ENCODE assay signal across 8 cellular contexts in the genomic region with DNA sequence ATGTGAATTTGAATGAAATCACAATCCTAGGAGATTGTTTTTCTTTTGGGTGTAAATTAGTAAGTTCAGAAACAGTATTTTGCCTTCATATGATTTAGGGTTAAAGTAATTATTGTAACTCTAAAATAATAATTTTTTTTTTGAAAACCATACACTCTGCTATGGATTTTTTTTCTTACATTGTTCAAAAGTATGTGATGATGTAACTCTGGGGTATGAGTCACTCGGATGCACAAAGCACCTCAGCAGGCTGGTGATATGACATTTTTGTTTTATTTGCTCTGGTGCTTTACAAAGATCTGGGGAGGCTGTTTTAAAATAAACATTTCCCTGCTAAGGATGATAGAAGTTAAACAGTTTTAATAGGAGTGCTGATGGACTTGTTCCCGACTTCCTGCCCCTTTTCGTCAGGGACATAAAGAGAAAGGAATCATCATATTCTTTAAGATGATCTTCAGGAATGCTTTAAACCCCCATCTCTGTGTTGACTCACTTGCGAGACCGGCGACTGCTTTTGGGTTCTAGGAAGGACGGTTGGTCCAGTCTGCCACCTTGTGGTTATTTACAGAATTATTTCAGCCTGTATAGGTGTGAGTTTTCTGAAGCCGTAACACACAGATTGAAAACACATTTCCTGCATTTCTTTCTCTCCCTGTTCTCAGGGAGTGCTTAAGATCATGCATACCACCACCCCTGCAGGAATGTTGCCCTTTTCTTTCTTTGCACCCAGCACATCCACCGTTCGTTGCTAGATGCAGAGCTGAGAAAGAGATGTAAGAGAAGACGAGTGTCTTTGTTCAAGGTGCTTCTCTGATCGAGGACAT.
A peak's percentile ranks its signal among the peaks of the same experiment; 100 is the strongest.
DNase-seq lines count a peak whose midpoint lies in the region; ATAC-seq and TF ChIP-seq lines count a peak whose summit lies in the region.

No MANE protein-coding gene starts in this region.

- H2BK5ac ChIP-seq in neuronal stem cell (ENCODE audit: low read length): no peak overlapping the region

- no peak overlapping the region for H4K8ac ChIP-seq in neuronal stem cell (ENCODE audit: low read depth, low read length)

- H2BK15ac ChIP-seq in neuronal stem cell (ENCODE audit: low read length): no peak overlapping the region

- DNase-seq in DMS53 (lab: John Stamatoyannopoulos, UW) (peak; percentile 78), HuH-7 (ENCODE audit: low spot score) (peak; percentile 36), OCI-M2 (lab: John Stamatoyannopoulos, UW; ENCODE audit: unreplicated experiment) (peak; percentile 6), fibroblast of the aortic adventitia (ENCODE audit: low read depth) (peak; percentile 94), neuronal stem cell (ENCODE audit: low spot score) (peak; percentile 72), substantia nigra (lab: John Stamatoyannopoulos, UW) (peak in 41 of 49 donors; percentile 3 to 82 (median 38))
- DNase-seq in activated T-cell treated with anti-CD3 and anti-CD28 coated beads, Interleukin-2, amount 50 U/mL, for 48 hours: peak; percentile 50 to 60

- no peak overlapping the region for H4K91ac ChIP-seq in neuronal stem cell (ENCODE audit: low read depth, low read length, poor library complexity)

- H3K27ac ChIP-seq in neuronal stem cell (replicated peaks; ENCODE audit: low read length) (no peak overlapping the region), substantia nigra (ENCODE audit: low read depth, low read length, poor library complexity, severe bottlenecking) (no peak overlapping the region)

- WGBS in neuronal stem cell (ENCODE audit: extremely low coverage in 2 of 2, insufficient read length in 2 of 2, insufficient replicate concordance in 1 of 2), 2 donors: no CpG with 5 or more reads among the region's 12 CpGs

- H3K4me3 ChIP-seq in fibroblast of the aortic adventitia (ENCODE audit: low read depth, low read length) (peak overlapping the region; percentile 48), neuronal stem cell (ENCODE audit: low read length in 2 of 2) (no peak overlapping the region)

- H3K4ac ChIP-seq in neuronal stem cell (ENCODE audit: low read length): no peak overlapping the region

- H3K18ac ChIP-seq in neuronal stem cell (ENCODE audit: low read length): no peak overlapping the region

- no peaks in the 10 kb centered on the region for H3K79me1 ChIP-seq in neuronal stem cell (ENCODE audit: low read depth, low read length)

- TF ChIP-seq CTCF in fibroblast of the aortic adventitia (IDR thresholded peaks at IDR 0.05; ENCODE audit: insufficient read depth, low read length): peak; percentile 71

- H2AK5ac ChIP-seq in neuronal stem cell (ENCODE audit: low read depth, low read length): no peak overlapping the region

- H2BK120ac ChIP-seq in neuronal stem cell (ENCODE audit: low read depth, low read length): no peak overlapping the region

- no peak overlapping the region for H3K9ac ChIP-seq in neuronal stem cell (ENCODE audit: low read depth, low read length, poor library complexity)

- H3K14ac ChIP-seq in neuronal stem cell (ENCODE audit: low read length): no peak overlapping the region

- H3K23ac ChIP-seq in neuronal stem cell (ENCODE audit: low read depth, low read length, poor library complexity): no peak overlapping the region

- no peaks in the 10 kb centered on the region for H3K27me3 ChIP-seq in neuronal stem cell (ENCODE audit: control insufficient read depth in 3 of 3, insufficient read depth in 3 of 3, low read depth in 1 of 3, low read length in 3 of 3)

- no peak overlapping the region for H3K4me2 ChIP-seq in neuronal stem cell (ENCODE audit: insufficient read depth, low read length, poor library complexity, severe bottlenecking)

- no peak overlapping the region for H2BK12ac ChIP-seq in neuronal stem cell (ENCODE audit: low read length)

- no peaks in the 10 kb centered on the region for H3K9me3 ChIP-seq in neuronal stem cell (replicated peaks in 1 of 2; ENCODE audit: control insufficient read depth in 2 of 2, insufficient read depth in 1 of 2, low read depth in 1 of 2, low read length in 2 of 2)

- H3K4me1 ChIP-seq in neuronal stem cell (ENCODE audit: control insufficient read depth in 2 of 2, insufficient read depth in 1 of 2, low read depth in 1 of 2, low read length in 2 of 2): peaks cover 7 to 9% of the 10 kb centered on the region in 2 donors

- ATAC-seq in GM21529 (IDR thresholded peaks at IDR 0.05; ENCODE audit: unreplicated experiment): peak; percentile 59

- peak overlapping the region; percentile 47 for H2AFZ ChIP-seq in neuronal stem cell (ENCODE audit: low read length)

- no peaks in the 10 kb centered on the region for H3K36me3 ChIP-seq in neuronal stem cell (replicated peaks in 1 of 2; ENCODE audit: control insufficient read depth in 2 of 2, insufficient read depth in 2 of 2, low read length in 2 of 2)

Comparison
In these comparisons a context has a peak if more than half of its experiments do, and no peak if none do; other contexts are left out.
1. DNase-seq: peak in every context shown above with its lines; median percentile 94 in fibroblast of the aortic adventitia; 78 in DMS53; 72 in neuronal stem cell; 55 in activated T-cell treated with anti-CD3 and anti-CD28 coated beads, Interleukin-2, amount 50 U/mL, for 48 hours; 38 in substantia nigra; 36 in HuH-7; 6 in OCI-M2.